Comparison of ENCODE assay signal across 9 cellular contexts in genomic region chr1:198771562-198772153, GRCh38.
DNase-seq lines count a peak whose midpoint lies in the region; ATAC-seq and TF ChIP-seq lines count a peak whose summit lies in the region.
"Had no signal": no experiment of that assay in that cellular context is flagged by ENCODE, and none has a peak within 500 bp of the region (broad histone marks: within the 10 kb centered on the region; RNA-seq: fewer than 3 reads in every experiment).

No MANE protein-coding gene starts in this region.

- no peak overlapping the region for H3K27ac ChIP-seq in upper lobe of right lung
- H3K27ac ChIP-seq: SJSA1 had no signal

- H3K36me3 Mint-ChIP-seq in activated T-helper 1 cell treated with anti-CD3 and anti-CD28 coated beads, Interleukin-12 subunit alpha, Interleukin-12 subunit beta, Interleukin-2, Interleukin-4 antibody, amounts not matched to agents 30 ng/mL and 10 ng/mL and 1 ng/mL, durations not matched to agents 14 hours and 24 hours and 36 hours (ENCODE audit: low read depth) = peaks cover 4% of the 10 kb centered on the region

- peaks cover 11% of the 10 kb centered on the region for H3K4me1 Mint-ChIP-seq in activated T-helper 1 cell treated with anti-CD3 and anti-CD28 coated beads, Interleukin-12 subunit alpha, Interleukin-12 subunit beta, Interleukin-2, Interleukin-4 antibody, amounts not matched to agents 30 ng/mL and 10 ng/mL and 1 ng/mL, durations not matched to agents 14 hours and 24 hours and 36 hours (ENCODE audit: low read depth)

- peaks cover 5% of the 10 kb centered on the region for H3K27me3 Mint-ChIP-seq in activated T-helper 1 cell treated with anti-CD3 and anti-CD28 coated beads, Interleukin-12 subunit alpha, Interleukin-12 subunit beta, Interleukin-2, Interleukin-4 antibody, amounts not matched to agents 30 ng/mL and 10 ng/mL and 1 ng/mL, durations not matched to agents 14 hours and 24 hours and 36 hours (ENCODE audit: insufficient read depth)

- intact Hi-C loops in upper lobe of right lung (cut with DNase I) = no loop called here
- intact Hi-C loops in left cardiac atrium (cut with DNase I) = no loop called here
- intact Hi-C loops in activated T-helper 1 cell treated with anti-CD3 and anti-CD28 coated beads, Interleukin-12 subunit alpha, Interleukin-12 subunit beta, Interleukin-2, Interleukin-4 antibody, amounts not matched to agents 30 ng/mL and 10 ng/mL and 1 ng/mL, durations not matched to agents 14 hours and 24 hours and 36 hours (cut with micrococcal nuclease) = loop anchor here (1.0 to 5.0 kb wide), 6 partner anchors 166 to 781 kb away; no protein-coding TSS in a partner anchor

- H3K4me3 ChIP-seq in HFF-Myc (replicated peaks; ENCODE audit: low read depth, low read length) = no peak overlapping the region
- H3K4me3 ChIP-seq in fibroblast of pulmonary artery (replicated peaks; ENCODE audit: low read depth, low read length) = no peak overlapping the region
- no peak overlapping the region for H3K4me3 ChIP-seq in upper lobe of right lung
- H3K4me3 ChIP-seq: SJSA1 had no signal

- ATAC-seq in upper lobe of right lung = no peak
- no peak for ATAC-seq in left cardiac atrium

- no peak overlapping the region for H3K27ac Mint-ChIP-seq in activated T-helper 1 cell treated with anti-CD3 and anti-CD28 coated beads, Interleukin-12 subunit alpha, Interleukin-12 subunit beta, Interleukin-2, Interleukin-4 antibody, amounts not matched to agents 30 ng/mL and 10 ng/mL and 1 ng/mL, durations not matched to agents 14 hours and 24 hours and 36 hours

- peak; percentile 41 for TF ChIP-seq CTCF in HFF-Myc (IDR thresholded peaks at IDR 0.05; ENCODE audit: low read depth, low read length, missing control alignments)
- peak; percentile 68 for TF ChIP-seq CTCF in fibroblast of pulmonary artery (IDR thresholded peaks at IDR 0.05; ENCODE audit: low read length, missing control alignments)
- TF ChIP-seq CTCF in upper lobe of right lung (IDR thresholded peaks at IDR 0.05) = peak; percentile 53

- H3K9me3 ChIP-seq in upper lobe of right lung = no peaks in the 10 kb centered on the region
- H3K9me3 ChIP-seq: SJSA1 had no signal

- no peaks in the 10 kb centered on the region for H3K9me3 Mint-ChIP-seq in activated T-helper 1 cell treated with anti-CD3 and anti-CD28 coated beads, Interleukin-12 subunit alpha, Interleukin-12 subunit beta, Interleukin-2, Interleukin-4 antibody, amounts not matched to agents 30 ng/mL and 10 ng/mL and 1 ng/mL, durations not matched to agents 14 hours and 24 hours and 36 hours

- in situ Hi-C loops in Caki2 (cut with HindIII; ENCODE audit: low pct_unique_long_range_greater_than_20kb, low sequenced_read_pairs) = no loop called here

- H3K27me3 ChIP-seq in upper lobe of right lung = no peaks in the 10 kb centered on the region
- H3K27me3 ChIP-seq: SJSA1 had no signal

- no peaks in the 10 kb centered on the region for H3K36me3 ChIP-seq in upper lobe of right lung
- H3K36me3 ChIP-seq: SJSA1 had no signal

- H3K4me1 ChIP-seq in upper lobe of right lung = no peaks in the 10 kb centered on the region

- H3K4me3 Mint-ChIP-seq in activated T-helper 1 cell treated with anti-CD3 and anti-CD28 coated beads, Interleukin-12 subunit alpha, Interleukin-12 subunit beta, Interleukin-2, Interleukin-4 antibody, amounts not matched to agents 30 ng/mL and 10 ng/mL and 1 ng/mL, durations not matched to agents 14 hours and 24 hours and 36 hours = no peak overlapping the region

- DNase-seq in Caki2 (ENCODE audit: low read depth) (peak; percentile 16), HFF-Myc (ENCODE audit: extremely low read depth, low read depth) (no peak), RKO (ENCODE audit: low spot score) (peak; percentile 35), fibroblast of pulmonary artery (ENCODE audit: low read depth) (peak; percentile 81), upper lobe of right lung (no peak), left cardiac atrium (no peak)
- DNase-seq in stimulated activated CD4-positive, alpha-beta T cell treated with anti-CD3 and anti-CD28 coated beads, Interleukin-4, amount 100 ng/mL, for 4 hours = no peak
- no peak for DNase-seq in activated T-helper 1 cell treated with anti-CD3 and anti-CD28 coated beads, Interleukin-12 subunit alpha, Interleukin-12 subunit beta, Interleukin-2, Interleukin-4 antibody, amounts not matched to agents 30 ng/mL and 10 ng/mL and 1 ng/mL, durations not matched to agents 14 hours and 24 hours and 36 hours (ENCODE audit: low spot score)

Comparison
In these comparisons a context has a peak if more than half of its experiments do, and no peak if none do; other contexts are left out.
1. DNase-seq: peak in Caki2 (single experiment), RKO (single experiment) and fibroblast of pulmonary artery (single experiment); none in HFF-Myc (single experiment), upper lobe of right lung (single experiment), stimulated activated CD4-positive, alpha-beta T cell treated with anti-CD3 and anti-CD28 coated beads, Interleukin-4, amount 100 ng/mL, for 4 hours (0 of 2), left cardiac atrium (single experiment) and activated T-helper 1 cell treated with anti-CD3 and anti-CD28 coated beads, Interleukin-12 subunit alpha, Interleukin-12 subunit beta, Interleukin-2, Interleukin-4 antibody, amounts not matched to agents 30 ng/mL and 10 ng/mL and 1 ng/mL, durations not matched to agents 14 hours and 24 hours and 36 hours (single experiment).
2. Peak in every context shown above with its lines, with median percentiles within 50 percentile points of each other: CTCF ChIP-seq.